ENCODE assay signal across 8 cellular contexts in the genomic region with DNA sequence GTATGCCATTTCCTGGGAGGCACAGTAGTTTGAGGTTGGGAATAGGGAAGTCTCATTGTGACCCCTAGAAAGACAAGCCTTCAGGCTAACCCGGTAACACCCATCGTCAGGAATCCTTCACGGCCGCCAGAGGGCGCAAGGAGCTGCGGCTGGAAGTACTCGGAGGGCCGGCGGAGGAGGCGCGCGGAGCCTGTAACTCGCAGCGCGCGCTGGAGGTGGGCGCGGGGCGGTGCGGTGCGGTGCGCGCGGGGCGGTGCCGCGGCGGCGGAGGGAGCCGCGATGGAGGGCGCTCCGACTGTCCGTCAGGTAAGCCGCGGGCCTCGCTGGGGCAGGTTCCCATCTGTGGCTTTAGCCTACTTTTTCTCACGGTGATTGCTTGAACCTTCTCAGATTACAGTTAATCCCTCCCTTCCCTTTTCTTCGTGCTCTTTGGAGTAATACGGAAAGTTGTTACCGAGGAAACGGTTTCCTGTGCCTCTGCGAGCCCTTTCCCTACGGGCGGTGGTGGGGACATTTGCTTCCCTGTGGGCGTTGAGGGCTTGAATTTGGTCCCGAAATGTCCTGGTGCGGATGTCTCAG. TPM values are rescaled to one million over a fixed set of nuclear protein-coding genes. Genes with fewer than 3 reads are reported as not detected.
DNase-seq lines count a peak whose midpoint lies in the region; ATAC-seq and TF ChIP-seq lines count a peak whose summit lies in the region.

Gene GRAMD1C (plus strand): TSS at position 158 of the 579 bp plus-strand sequence. CDS start 122 bp downstream, at position 280.

- H3K9me3 Mint-ChIP-seq in endothelial cell (ENCODE audit: unreplicated experiment) (no peaks in the 10 kb centered on the region), mesothelial cell of epicardium (no peaks in the 10 kb centered on the region)

- H3K27me3 Mint-ChIP-seq in endothelial cell (ENCODE audit: unreplicated experiment) (peaks cover 3% of the 10 kb centered on the region), mesothelial cell of epicardium (ENCODE audit: low read depth) (no peaks in the 10 kb centered on the region)

- no peaks in the 10 kb centered on the region for H3K9me3 ChIP-seq in HUES48 (ENCODE audit: control insufficient read depth, insufficient read depth, low read length)

- H3K4me3 Mint-ChIP-seq in endothelial cell (ENCODE audit: unreplicated experiment) = peak within 1 kb of the TSS; percentile 94
- H3K4me3 Mint-ChIP-seq in mesothelial cell of epicardium = peak within 1 kb of the TSS; percentile 78

- peaks cover 4% of the 10 kb centered on the region for H3K27me3 ChIP-seq in HUES48 (ENCODE audit: control insufficient read depth, insufficient read depth, low read length)

- TF ChIP-seq CTCF in endothelial cell (IDR thresholded peaks at IDR 0.05; ENCODE audit: unreplicated experiment) (peak; percentile 95), mesothelial cell of epicardium (IDR thresholded peaks at IDR 0.05; ENCODE audit: unreplicated experiment) (peak; percentile 83)

- DNase-seq in Caki2 (ENCODE audit: low read depth) (peak; percentile 73), NOMO-1 treated with DMSO at 0.1 percent for 48 hours (lab: John Stamatoyannopoulos, UW; ENCODE audit: unreplicated experiment) (peak; percentile 84), endothelial cell (ENCODE audit: low spot score) (peak; percentile 90), mesothelial cell of epicardium (ENCODE audit: low spot score in 2 of 2, unreplicated experiment in 2 of 2) (peak; percentile 79 to 90)
- peak; percentile 56 for DNase-seq in activated CD8-positive, alpha-beta memory T cell treated with anti-CD3 and anti-CD28 coated beads, Interleukin-2, amount 50 U/mL, for 1 hour (ENCODE audit: extremely low read depth)
- peak; percentile 63 to 72 for DNase-seq in stimulated activated CD8-positive, alpha-beta memory T cell treated with anti-CD3 and anti-CD28 coated beads, Interleukin-15, amount 100 ng/mL, for 4 hours (ENCODE audit: low read depth in 2 of 2)

- peak within 1 kb of the TSS; percentile 66 for H3K27ac Mint-ChIP-seq in endothelial cell (ENCODE audit: unreplicated experiment)
- peak within 1 kb of the TSS; percentile 17 for H3K27ac Mint-ChIP-seq in mesothelial cell of epicardium

- H3K4me1 Mint-ChIP-seq in endothelial cell (ENCODE audit: unreplicated experiment) = peaks cover 7% of the 10 kb centered on the region
- H3K4me1 Mint-ChIP-seq in mesothelial cell of epicardium = peaks cover 5% of the 10 kb centered on the region

- H3K36me3 ChIP-seq in HUES48 (ENCODE audit: control insufficient read depth, insufficient read depth, low read length) = no peaks in the 10 kb centered on the region

- H3K36me3 Mint-ChIP-seq in endothelial cell (ENCODE audit: low read depth, unreplicated experiment) (no peaks in the 10 kb centered on the region), mesothelial cell of epicardium (no peaks in the 10 kb centered on the region)

- H3K4me1 ChIP-seq in HUES48 (ENCODE audit: control insufficient read depth, insufficient read depth, low read length) = no peaks in the 10 kb centered on the region

- peak within 1 kb of the TSS; percentile 76 for H3K27ac ChIP-seq in HUES48 (ENCODE audit: low read depth, low read length)

- peak; percentile 96 for ATAC-seq in GM21447 (IDR thresholded peaks at IDR 0.05; ENCODE audit: unreplicated experiment)

- in situ Hi-C loops in Caki2 (cut with HindIII; ENCODE audit: low pct_unique_long_range_greater_than_20kb, low sequenced_read_pairs) = no loop called here

- H3K9ac ChIP-seq in HUES48 (ENCODE audit: low read depth, low read length) = no peak within 1 kb of the TSS

- peak within 1 kb of the TSS; percentile 72 for H3K4me3 ChIP-seq in HUES48 (ENCODE audit: low read depth, low read length)

RNA-seq across cellular contexts. Expression of gene GRAMD1C, which starts in this region (rescaled TPM):
- 0.38 and 7.1 TPM in 2 replicates for total RNA-seq in Caki2 (2014; rRNA removed; shearing (Covaris generic); ENCODE audit: low replicate concordance)
- total RNA-seq in endothelial cell (ENCODE audit: unreplicated experiment) (21.7 TPM), mesothelial cell of epicardium (7.5 to 8.0 TPM (median 7.7 TPM) in 3 replicates)

Comparison
In these comparisons a context has a peak if more than half of its experiments do, and no peak if none do; other contexts are left out.
1. Peak in every context shown above with its lines: DNase-seq, ATAC-seq, H3K4me3 ChIP-seq and H3K27ac ChIP-seq.